22 cellular contexts compared by ENCODE assay signal in genomic region chr1:184889183-184889582, GRCh38.
DNase-seq lines count a peak whose midpoint lies in the region; ATAC-seq and TF ChIP-seq lines count a peak whose summit lies in the region.
"Had no signal": no experiment of that assay in that cellular context is flagged by ENCODE, and none has a peak within 500 bp of the region (broad histone marks: within the 10 kb centered on the region; RNA-seq: fewer than 3 reads in every experiment).

No MANE protein-coding gene starts in this region.

- H3K9me3 ChIP-seq in T-helper 17 cell (ENCODE audit: control insufficient read depth, low read length, poor library complexity, severe bottlenecking) (no peaks in the 10 kb centered on the region), psoas muscle (no peaks in the 10 kb centered on the region)
- H3K9me3 ChIP-seq: Peyer's patch, SJCRH30 had no signal

- no peak overlapping the region for H2AFZ ChIP-seq in ACC112 (ENCODE audit: low read length, unreplicated experiment)
- H2AFZ ChIP-seq: GM23248 had no signal

- peaks cover 41% of the 10 kb centered on the region for H3K4me1 ChIP-seq in ACC112 (ENCODE audit: control insufficient read depth, insufficient read depth, low read length, unreplicated experiment)
- peaks cover 50% of the 10 kb centered on the region for H3K4me1 ChIP-seq in psoas muscle
- H3K4me1 ChIP-seq: SJCRH30 had no signal

- ATAC-seq in T-helper 17 cell (no peak), psoas muscle (no peak), GM21529 (IDR thresholded peaks at IDR 0.05; ENCODE audit: unreplicated experiment) (no peak)

- H3K27me3 Mint-ChIP-seq in T-helper 17 cell: no peaks in the 10 kb centered on the region
- H3K27me3 Mint-ChIP-seq: activated CD4-positive, alpha-beta T cell treated with anti-CD3 and anti-CD28 coated beads, Interleukin-2, amount 10 ng/mL, durations not matched to agents 7 days and 5 days; activated naive CD8-positive, alpha-beta T cell treated with anti-CD3 and anti-CD28 coated beads, Interleukin-2, amount 10 ng/mL, durations not matched to agents 7 days and 5 days had no signal

- no peaks in the 10 kb centered on the region for H3K79me2 ChIP-seq in ACC112 (ENCODE audit: control insufficient read depth, insufficient read depth, low read length, unreplicated experiment)

- peaks cover 38% of the 10 kb centered on the region for H3K4me1 Mint-ChIP-seq in T-helper 17 cell

- no peak for TF ChIP-seq CTCF in psoas muscle (IDR thresholded peaks at IDR 0.05)

- H3K27ac ChIP-seq in ACC112 (ENCODE audit: low read depth, low read length): peak overlapping the region; percentile 76
- peak overlapping the region; percentile 72 for H3K27ac ChIP-seq in psoas muscle
- H3K27ac ChIP-seq: GM23248, SJCRH30, WERI-Rb-1 had no signal

- H3K27me3 ChIP-seq in ACC112 (ENCODE audit: insufficient read depth, low read length): no peaks in the 10 kb centered on the region
- no peaks in the 10 kb centered on the region for H3K27me3 ChIP-seq in psoas muscle (ENCODE audit: insufficient read depth in 3 of 3, low read length in 2 of 3)
- H3K27me3 ChIP-seq: Peyer's patch, SJCRH30 had no signal

- WGBS in psoas muscle, 3 donors: 29 to 48% (median 30%) methylated on average over 1 of the region's 1 CpG

- H3K4me3 ChIP-seq in ACC112 (ENCODE audit: low read depth, low read length): no peak overlapping the region
- H3K4me3 ChIP-seq in psoas muscle: peak overlapping the region; percentile 11
- H3K4me3 ChIP-seq: GM23248, Peyer's patch, SJCRH30 had no signal

- peak overlapping the region; percentile 99 for H3K27ac Mint-ChIP-seq in T-helper 17 cell
- H3K27ac Mint-ChIP-seq: activated CD4-positive, alpha-beta T cell treated with anti-CD3 and anti-CD28 coated beads, Interleukin-2, amount 10 ng/mL, durations not matched to agents 7 days and 5 days; activated naive CD8-positive, alpha-beta T cell treated with anti-CD3 and anti-CD28 coated beads, Interleukin-2, amount 10 ng/mL, durations not matched to agents 7 days and 5 days; activated T-helper 2 cell treated with anti-CD3 and anti-CD28 coated beads, Interferon-gamma antibody, Interleukin-2, Interleukin-4, amounts not matched to agents 10 μg/mL and 5 μg/mL and 100 μg/mL, durations not matched to agents 14 hours and 24 hours and 36 hours had no signal

- DNase-seq in Ammon's horn (ENCODE audit: low spot score) (peak; percentile 32), T-helper 17 cell (no peak), psoas muscle (no peak), GM03348 (ENCODE audit: low spot score) (no peak), medulla oblongata (ENCODE audit: extremely low spot score) (no peak)
- DNase-seq in activated effector memory CD4-positive, alpha-beta T cell treated with anti-CD3 and anti-CD28 coated beads, Interleukin-2, amount 50 U/mL, for 16 hours: no peak
- DNase-seq: activated CD4-positive, alpha-beta T cell treated with anti-CD3 and anti-CD28 coated beads, Interleukin-2, amount 10 ng/mL, durations not matched to agents 7 days and 5 days; activated naive CD8-positive, alpha-beta T cell treated with anti-CD3 and anti-CD28 coated beads, Interleukin-2, amount 10 ng/mL, durations not matched to agents 7 days and 5 days; COR-L47; head of caudate nucleus; Karpas-422; NCI-H1092; NCI-H2081 treated with DMSO at 0.1 percent for 48 hours; NCI-H510A; Peyer's patch; SJCRH30; stimulated activated naive CD4-positive, alpha-beta T cell; WERI-Rb-1 had no signal

- no peak overlapping the region for H3K4me3 Mint-ChIP-seq in T-helper 17 cell
- H3K4me3 Mint-ChIP-seq: activated CD4-positive, alpha-beta T cell treated with anti-CD3 and anti-CD28 coated beads, Interleukin-2, amount 10 ng/mL, durations not matched to agents 7 days and 5 days; activated naive CD8-positive, alpha-beta T cell treated with anti-CD3 and anti-CD28 coated beads, Interleukin-2, amount 10 ng/mL, durations not matched to agents 7 days and 5 days had no signal

- H3K36me3 Mint-ChIP-seq in T-helper 17 cell (ENCODE audit: low read depth): peaks cover 7% of the 10 kb centered on the region

- no peaks in the 10 kb centered on the region for H3K36me3 ChIP-seq in ACC112 (ENCODE audit: insufficient read depth, low read length)
- peaks cover 2 to 6% of the 10 kb centered on the region in 2 donors for H3K36me3 ChIP-seq in psoas muscle (ENCODE audit: insufficient read depth in 1 of 2, low read depth in 1 of 2)
- H3K36me3 ChIP-seq: Peyer's patch, SJCRH30, WERI-Rb-1 had no signal

- intact Hi-C loops in psoas muscle (cut with DNase I): loop anchor here in 1 of 2 donors (5.0 kb wide), 1 partner anchor 82 kb away; no protein-coding TSS in a partner anchor
